In genomic region chr2:55712477-55713060, GRCh38 we compare ENCODE assay signal across 20 cellular contexts. TPM values are rescaled to one million over a fixed set of nuclear protein-coding genes. Genes with fewer than 3 reads are reported as not detected.
A peak's percentile ranks its signal among the peaks of the same experiment; 100 is the strongest.
DNase-seq lines count a peak whose midpoint lies in the region; ATAC-seq, FAIRE-seq and TF ChIP-seq lines count a peak whose summit lies in the region.
"Had no signal": no experiment of that assay in that cellular context is flagged by ENCODE, and none has a peak within 500 bp of the region (broad histone marks: within the 10 kb centered on the region; RNA-seq: fewer than 3 reads in every experiment).

No MANE protein-coding gene starts in this region.

- no peak overlapping the region for H2BK120ac ChIP-seq in H1 (replicated peaks; ENCODE audit: low read depth, low read length)

- H3K23me2 ChIP-seq in H1 (ENCODE audit: low read depth, low read length): no peaks in the 10 kb centered on the region

- POLR2A ChIA-PET in H1 (lab: Charles Lee; ENCODE audit: partially characterized antibody): interaction anchor here (1.1 kb wide), 1 partner anchor 9 kb away, joined by 5 read pairs; no protein-coding TSS in a partner anchor
- POLR2A ChIA-PET in T-cell (lab: Charles Lee): no interaction called here

- no peak overlapping the region for H4K5ac ChIP-seq in H1 (ENCODE audit: insufficient read length, low read depth, low read length)

- TF ChIP-seq RAD21 in H1 (IDR thresholded peaks at IDR 0.05 in 1 of 2, conservative IDR thresholded peaks at IDR 0.05 in 1 of 2; ENCODE audit: low read depth in 2 of 2, low read length in 2 of 2): no peak

- peak overlapping the region; percentile 68 for H3K18ac ChIP-seq in H1 (ENCODE audit: extremely low read depth, low read length)

- H3K79me2 ChIP-seq in H1 (ENCODE audit: control insufficient read depth in 1 of 2, insufficient read depth in 2 of 2, low read length in 2 of 2): no peaks in the 10 kb centered on the region

- peak overlapping the region; percentile 42; the same call in 1 of the 2 replicates for H2AFZ ChIP-seq in H1 (ENCODE audit: low read length)

- H4K91ac ChIP-seq in H1 (replicated peaks; ENCODE audit: insufficient read length, low read length): no peak overlapping the region

- no peak for TF ChIP-seq POLR2A in H1 (IDR thresholded peaks at IDR 0.05; ENCODE audit: control extremely low read depth in 1 of 2, low read depth in 2 of 2, low read length in 2 of 2)

- WGBS in H1 (ENCODE audit: extremely low coverage in 1 of 2, insufficient coverage in 1 of 2, insufficient read length in 1 of 2, insufficient replicate concordance in 2 of 2, low coverage in 1 of 2, low lambda C conversion rate in 2 of 2, missing lambda C conversion rate in 1 of 2), 2 experiments: 80% methylated on average over 6 of the region's 6 CpGs; no CpG with 5 or more reads in 1 of the 2 experiments

- DNase-seq in H1 (ENCODE audit: low read depth in 1 of 2, low spot score in 2 of 2) (no peak), left lung (no peak), upper lobe of right lung (no peak), NCI-H2196 treated with DMSO at 0.1 percent for 48 hours (lab: John Stamatoyannopoulos, UW; ENCODE audit: unreplicated experiment) (no peak), T-cell (no peak)
- DNase-seq: BE2C, DMS79, H7, Karpas-422, MG63, NCI-H1417 treated with DMSO at 0.1 percent for 48 hours, NCI-H187 treated with DMSO at 0.1 percent for 48 hours, NCI-H345, NCI-H524, NCI-H774, SIG-M5, SK-N-SH had no signal

- no peak overlapping the region for H3K4me3 Mint-ChIP-seq in T-cell

- H2BK20ac ChIP-seq in H1 (ENCODE audit: low read length): peak overlapping the region; percentile 93; the same call in 1 of the 2 replicates

- H3K9me3 Mint-ChIP-seq in T-cell: no peaks in the 10 kb centered on the region

- no peak overlapping the region for H3K27ac Mint-ChIP-seq in T-cell

- intact Hi-C loops in left lung (cut with DNase I) (no loop called here), upper lobe of right lung (cut with DNase I) (no loop called here)

- H4K20me1 ChIP-seq in H1 (replicated peaks in 1 of 2; ENCODE audit: control insufficient read depth in 1 of 2, insufficient read depth in 2 of 2, low read length in 2 of 2): no peaks in the 10 kb centered on the region

- H3K56ac ChIP-seq in H1 (replicated peaks; ENCODE audit: insufficient read length, low read depth, low read length): no peak overlapping the region

- H3K4me1 Mint-ChIP-seq in T-cell: no peaks in the 10 kb centered on the region

- H3K9ac ChIP-seq in HUES48 (ENCODE audit: low read depth, low read length): no peak overlapping the region
- H3K9ac ChIP-seq in H1 (replicated peaks in 1 of 4; ENCODE audit: extremely low read depth in 1 of 4, low read depth in 3 of 4, low read length in 3 of 4): no peak overlapping the region
- H3K9ac ChIP-seq: SK-N-SH had no signal

- no peak for TF ChIP-seq EP300 in H1 (IDR thresholded peaks at IDR 0.05; ENCODE audit: borderline replicate concordance in 1 of 2, low read depth in 2 of 2, low read length in 2 of 2)

- H3K9me3 ChIP-seq in HUES48 (ENCODE audit: control insufficient read depth, insufficient read depth, low read length) (no peaks in the 10 kb centered on the region), H1 (ENCODE audit: insufficient read depth in 2 of 2, low read depth in 1 of 2, low read length in 1 of 2) (no peaks in the 10 kb centered on the region), left lung (no peaks in the 10 kb centered on the region), upper lobe of right lung (no peaks in the 10 kb centered on the region)
- H3K9me3 ChIP-seq: BE2C, MG63, SK-N-SH had no signal

- 0 out of 2 replicates have a peak overlapping the region, but pooled peaks have one; percentile 60 for H2BK12ac ChIP-seq in H1 (ENCODE audit: low read depth, low read length)

- H3K27me3 Mint-ChIP-seq in T-cell: peaks cover 10 to 12% of the 10 kb centered on the region in 2 donors

- no peak overlapping the region for H2BK15ac ChIP-seq in H1 (ENCODE audit: low read length)

- no peaks in the 10 kb centered on the region for H3K36me3 ChIP-seq in HUES48 (ENCODE audit: control insufficient read depth, insufficient read depth, low read length)
- H3K36me3 ChIP-seq in H1 (ENCODE audit: control insufficient read depth in 2 of 4, insufficient read depth in 4 of 4, low read length in 3 of 4): no peaks in the 10 kb centered on the region
- H3K36me3 ChIP-seq in left lung: no peaks in the 10 kb centered on the region
- no peaks in the 10 kb centered on the region for H3K36me3 ChIP-seq in upper lobe of right lung
- H3K36me3 ChIP-seq: BE2C, MG63 had no signal

- no peaks in the 10 kb centered on the region for H3K79me1 ChIP-seq in H1 (ENCODE audit: low read depth, low read length)

- H2AK5ac ChIP-seq in H1 (ENCODE audit: low read depth, low read length): no peak overlapping the region

- H4K8ac ChIP-seq in H1 (ENCODE audit: extremely low read depth, insufficient read depth, low read length): no peak overlapping the region

- H3K4me2 ChIP-seq in H1 (ENCODE audit: insufficient read depth in 1 of 2, low read depth in 2 of 2, low read length in 2 of 2): peak overlapping the region in 1 of 2 experiments; percentile 25; a peak in 1 of 4 replicates
- H3K4me2 ChIP-seq: SK-N-SH had no signal

- peak overlapping the region; percentile 78; the same call in 1 of the 2 replicates for H2BK5ac ChIP-seq in H1 (ENCODE audit: low read depth, low read length)

- H3K4me3 ChIP-seq in HUES48 (ENCODE audit: low read depth, low read length): no peak overlapping the region
- no peak overlapping the region for H3K4me3 ChIP-seq in H1 (ENCODE audit: extremely low read depth in 1 of 4, insufficient read depth in 2 of 4, low read depth in 3 of 4, low read length in 4 of 4)
- H3K4me3 ChIP-seq in left lung: no peak overlapping the region
- H3K4me3 ChIP-seq in upper lobe of right lung: no peak overlapping the region
- H3K4me3 ChIP-seq: MG63 had no signal

- ATAC-seq in left lung: peak; percentile 57
- ATAC-seq in upper lobe of right lung: peak; percentile 71
- no peak for ATAC-seq in HG03159 (IDR thresholded peaks at IDR 0.05; ENCODE audit: unreplicated experiment)
- ATAC-seq in T-cell (replicated peaks in 1 of 4): no peak
- ATAC-seq: Panc1 had no signal

- H3K4ac ChIP-seq in H1 (replicated peaks; ENCODE audit: insufficient read length, low read depth, low read length): no peak overlapping the region

- no peak overlapping the region for H3K23ac ChIP-seq in H1 (ENCODE audit: insufficient read length)

- peak; percentile 52 for FAIRE-seq in H1 (lab: Jason Lieb, UNC)

- no peaks in the 10 kb centered on the region for H3K36me3 Mint-ChIP-seq in T-cell

- H3K4me1 ChIP-seq in HUES48 (ENCODE audit: control insufficient read depth, insufficient read depth, low read length) (peaks cover 8% of the 10 kb centered on the region; the same call in 1 of the 2 replicates), H1 (replicated peaks in 1 of 4; ENCODE audit: control insufficient read depth in 3 of 4, insufficient read depth in 4 of 4, low read length in 3 of 4) (peaks cover 0 to 5% (median 0%) of the 10 kb centered on the region in 4 experiments; a peak in 3 of 7 replicates), left lung (no peaks in the 10 kb centered on the region), upper lobe of right lung (no peaks in the 10 kb centered on the region)
- H3K4me1 ChIP-seq: BE2C had no signal

- TF ChIP-seq CTCF in H1 (IDR thresholded peaks at IDR 0.05; ENCODE audit: control extremely low read depth in 1 of 3, insufficient read depth in 1 of 3, low read depth in 1 of 3, low read length in 3 of 3) (no peak), left lung (IDR thresholded peaks at IDR 0.05) (no peak), upper lobe of right lung (IDR thresholded peaks at IDR 0.05) (no peak)

- H3K27me3 ChIP-seq in HUES48 (ENCODE audit: control insufficient read depth, insufficient read depth, low read length) (no peaks in the 10 kb centered on the region), H1 (replicated peaks in 1 of 4; ENCODE audit: control insufficient read depth in 3 of 4, extremely low read depth in 1 of 4, insufficient read depth in 3 of 4, low read length in 3 of 4) (no peaks in the 10 kb centered on the region), left lung (peaks cover 0 to 5% of the 10 kb centered on the region in 2 donors), upper lobe of right lung (no peaks in the 10 kb centered on the region)
- H3K27me3 ChIP-seq: BE2C, MG63 had no signal

- H3K14ac ChIP-seq in H1 (ENCODE audit: insufficient read length): no peak overlapping the region

- CTCF ChIA-PET in H1 (lab: Charles Lee; ENCODE audit: partially characterized antibody) (interaction anchor here (1.2 kb wide), 1 partner anchor 10 kb away, joined by 3 read pairs; no protein-coding TSS in a partner anchor), T-cell (lab: Charles Lee) (interaction anchor here in 1 of 2 donors (0.6 kb wide), 1 partner anchor 12 kb away, joined by 3 read pairs; no protein-coding TSS in a partner anchor)

- H3K27ac ChIP-seq in HUES48 (ENCODE audit: low read depth, low read length) (peak overlapping the region; percentile 3), H1 (ENCODE audit: low read depth, low read length) (no peak overlapping the region), left lung (no peak overlapping the region), upper lobe of right lung (no peak overlapping the region)

TF ChIP-seq in H1, 55 proteins besides CTCF, POLR2A, EP300 and RAD21:
- no peak for TF ChIP-seq RXRA (IDR thresholded peaks at IDR 0.05; ENCODE audit: insufficient read depth, low read depth, low read length)
- TF ChIP-seq HDAC2 (IDR thresholded peaks at IDR 0.05; ENCODE audit: borderline replicate concordance in 1 of 2, low read depth in 2 of 2, low read length in 2 of 2): 0 out of 4 replicates have a peak, but pooled peaks of 1 of the 2 experiments have one; percentile 63
- TF ChIP-seq TEAD4 (IDR thresholded peaks at IDR 0.05; ENCODE audit: low read depth, low read length): peak; percentile 80

RNA-seq across cellular contexts. Expression of gene PNPT1, which starts 18.9 kb away (rescaled TPM):
- total RNA-seq in H1 (2021; fragmentation: NEBNext Ultra II Directional; extraction: Animal tissue kit (Norgen Biotek cat#: 25700)): 40.2 and 43.2 TPM in 2 replicates
- 8.3 and 36.0 TPM in 2 replicates for polyA plus RNA-seq in H1 (2011; rRNA removed)
- 11.2 TPM for polyA plus RNA-seq in H1 (2011; cell fraction: cytosol; rRNA removed)
- polyA plus RNA-seq in H1 (2011; cell fraction: nucleus; rRNA removed): 24.8 TPM
- polyA plus RNA-seq in H1 (2012, experiment 1 of 2): 15.8 to 31.0 TPM (median 23.2 TPM) in 4 replicates
- 1.6 TPM for polyA plus RNA-seq in H1 (2012, experiment 2 of 2)
- 24.2 TPM for polyA plus RNA-seq in H1 (2013, experiment 1 of 2)
- polyA plus RNA-seq in H1 (2013, experiment 2 of 2): 29.4 TPM
- polyA minus RNA-seq in H1 (2011; rRNA and poly(A)+ RNA removed): 16.3 and 18.0 TPM in 2 replicates
- polyA minus RNA-seq in H1 (2011; cell fraction: cytosol; rRNA and poly(A)+ RNA removed): 62.2 TPM
- 45.0 TPM for polyA minus RNA-seq in H1 (2011; cell fraction: nucleus; rRNA and poly(A)+ RNA removed)
- total RNA-seq in left lung (10 to 100 TPM; 23.1 to 27.1 TPM), upper lobe of right lung (26.8 TPM), T-cell (10 to 100 TPM; 13.3 to 31.0 (median 25.7) TPM)

Comparison
In these comparisons a context has a peak if more than half of its experiments do, and no peak if none do; other contexts are left out.
1. ATAC-seq: peak in left lung (single experiment) and upper lobe of right lung (single experiment); none in HG03159 (single experiment) and T-cell (0 of 4).